Comparison of ENCODE assay signal across 18 cellular contexts in the genomic region with DNA sequence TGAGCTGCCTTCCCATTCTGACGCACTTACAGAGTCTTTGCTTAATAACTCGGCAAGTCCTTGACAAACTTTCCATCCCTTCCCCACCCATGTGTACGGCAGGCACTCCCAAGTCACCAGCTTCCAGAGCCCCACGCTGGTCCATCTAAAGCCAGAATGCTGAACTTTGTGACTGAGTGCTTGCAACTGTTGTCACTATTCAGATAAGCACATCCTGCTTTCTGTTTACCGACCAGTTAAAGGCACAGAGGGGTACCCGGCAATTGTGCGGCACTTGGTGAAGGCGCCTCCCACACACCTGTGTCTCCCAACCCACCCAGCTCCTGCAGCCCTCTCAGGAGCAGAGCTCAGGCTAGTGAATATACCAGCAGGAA.
DNase-seq lines count a peak whose midpoint lies in the region; ATAC-seq and TF ChIP-seq lines count a peak whose summit lies in the region.
"Had no signal": no experiment of that assay in that cellular context is flagged by ENCODE, and none has a peak within 500 bp of the region (broad histone marks: within the 10 kb centered on the region; RNA-seq: fewer than 3 reads in every experiment).

No MANE protein-coding gene starts in this region.

- H3K9me3 Mint-ChIP-seq in type B pancreatic cell, result no peaks in the 10 kb centered on the region
- H3K9me3 Mint-ChIP-seq: naive B cell had no signal

- H3K4me3 ChIP-seq in heart left ventricle, result no peak overlapping the region
- H3K4me3 ChIP-seq in right atrium auricular region, result no peak overlapping the region
- H3K4me3 ChIP-seq in left lung, result no peak overlapping the region
- H3K4me3 ChIP-seq: MG63, psoas muscle, thoracic aorta had no signal

- H3K36me3 ChIP-seq in heart left ventricle (no peaks in the 10 kb centered on the region), right atrium auricular region (no peaks in the 10 kb centered on the region), left lung (no peaks in the 10 kb centered on the region)
- H3K36me3 ChIP-seq: MG63 had no signal

- intact Hi-C loops in heart left ventricle (cut with DNase I) (no loop called here), left lung (cut with DNase I) (no loop called here)

- WGBS in heart left ventricle, 4 donors, result 66 to 73% (median 70%) methylated on average over 6 to 8 of the region's 8 CpGs

- H3K4me3 Mint-ChIP-seq in type B pancreatic cell, result no peak overlapping the region
- H3K4me3 Mint-ChIP-seq: activated T-helper 1 cell treated with anti-CD3 and anti-CD28 coated beads, Interleukin-12 subunit alpha, Interleukin-12 subunit beta, Interleukin-2, Interleukin-4 antibody, amounts not matched to agents 30 ng/mL and 10 ng/mL and 1 ng/mL, durations not matched to agents 14 hours and 24 hours and 36 hours; naive B cell had no signal

- ATAC-seq in heart left ventricle (peak in 3 of 4 donors; percentile 32 to 41 (median 41)), left lung (peak; percentile 42), HG03457 (IDR thresholded peaks at IDR 0.05; ENCODE audit: unreplicated experiment) (no peak)
- ATAC-seq: psoas muscle had no signal

- peak overlapping the region; percentile 67 for H3K27ac Mint-ChIP-seq in type B pancreatic cell
- H3K27ac Mint-ChIP-seq: activated T-helper 1 cell treated with anti-CD3 and anti-CD28 coated beads, Interleukin-12 subunit alpha, Interleukin-12 subunit beta, Interleukin-2, Interleukin-4 antibody, amounts not matched to agents 30 ng/mL and 10 ng/mL and 1 ng/mL, durations not matched to agents 14 hours and 24 hours and 36 hours had no signal

- H3K9me3 ChIP-seq in heart left ventricle (no peaks in the 10 kb centered on the region), right atrium auricular region (no peaks in the 10 kb centered on the region), left lung (no peaks in the 10 kb centered on the region)
- H3K9me3 ChIP-seq: MG63, psoas muscle, SK-N-SH, thoracic aorta had no signal

- H3K27ac ChIP-seq in heart left ventricle (no peak overlapping the region), right atrium auricular region (no peak overlapping the region), left lung (no peak overlapping the region)
- H3K27ac ChIP-seq: psoas muscle, thoracic aorta had no signal

- H3K27me3 ChIP-seq in heart left ventricle (no peaks in the 10 kb centered on the region), right atrium auricular region (no peaks in the 10 kb centered on the region), left lung (no peaks in the 10 kb centered on the region)
- H3K27me3 ChIP-seq: MG63 had no signal

- TF ChIP-seq POLR2A in heart left ventricle (IDR thresholded peaks at IDR 0.05), result no peak

- H3K36me3 Mint-ChIP-seq in type B pancreatic cell, result peaks cover 8% of the 10 kb centered on the region

- H3K4me1 ChIP-seq in heart left ventricle, result peaks cover 0 to 3% (median 0%) of the 10 kb centered on the region in 12 donors
- H3K4me1 ChIP-seq in right atrium auricular region, result no peaks in the 10 kb centered on the region
- no peaks in the 10 kb centered on the region for H3K4me1 ChIP-seq in left lung

- peaks cover 48% of the 10 kb centered on the region for H3K4me1 Mint-ChIP-seq in type B pancreatic cell (ENCODE audit: unreplicated experiment)

- H3K27me3 Mint-ChIP-seq in type B pancreatic cell, result no peaks in the 10 kb centered on the region
- H3K27me3 Mint-ChIP-seq: naive B cell had no signal

- TF ChIP-seq CTCF in heart left ventricle (IDR thresholded peaks at IDR 0.05) (no peak), right atrium auricular region (IDR thresholded peaks at IDR 0.05) (no peak), left lung (IDR thresholded peaks at IDR 0.05) (no peak), type B pancreatic cell (conservative IDR thresholded peaks at IDR 0.05) (no peak)

- no peak for DNase-seq in heart left ventricle
- DNase-seq in right atrium auricular region (ENCODE audit: low spot score), result no peak
- DNase-seq in NCI-H748 treated with DMSO at 0.1 percent for 48 hours (lab: John Stamatoyannopoulos, UW), result peak; percentile 72
- DNase-seq in left lung, result no peak
- no peak for DNase-seq in type B pancreatic cell (ENCODE audit: extremely low spot score, unreplicated experiment)
- DNase-seq in NCI-H2227 (lab: John Stamatoyannopoulos, UW; ENCODE audit: unreplicated experiment), result no peak
- no peak for DNase-seq in activated CD4-positive, alpha-beta T cell treated with anti-CD3 and anti-CD28 coated beads, Interleukin-2, amount 50 U/mL, for 1 hour
- DNase-seq: activated CD4-positive, alpha-beta T cell treated with anti-CD3 and anti-CD28 coated beads, Interleukin-2, amount 50 U/mL, for 4 hours; DMS79 treated with DMSO at 0.1 percent for 48 hours; glutamatergic neuron; kidney glomerular epithelial cell; MG63; naive B cell; psoas muscle; SK-N-SH had no signal
